In genomic region chr7:144178380-144179164, GRCh38 we compare ENCODE assay signal across 10 cellular contexts. TPM values are rescaled to one million over a fixed set of nuclear protein-coding genes. Genes with fewer than 3 reads are reported as not detected.
DNase-seq lines count a peak whose midpoint lies in the region; ATAC-seq and TF ChIP-seq lines count a peak whose summit lies in the region.
"Not testable (repeated sequence)": the region's sequence is repeated elsewhere in the genome, so short reads cannot be mapped to it uniquely, and the experiment has no call there.
"Had no signal": no experiment of that assay in that cellular context is flagged by ENCODE, and none has a peak within 500 bp of the region (broad histone marks: within the 10 kb centered on the region; RNA-seq: fewer than 3 reads in every experiment).

No MANE protein-coding gene starts in this region.

- H3K36me3 ChIP-seq in BJ (ENCODE audit: control insufficient read depth, insufficient read depth, low read length); breast epithelium; hepatocyte (replicated peaks; ENCODE audit: insufficient read depth, low read depth): not testable (repeated sequence)

- DNase-seq in BJ (ENCODE audit: low read depth); breast epithelium (ENCODE audit: low spot score in 2 of 2); sciatic nerve (ENCODE audit: low spot score): not testable (repeated sequence)
- DNase-seq in LHCN-M2 (ENCODE audit: low read depth) (peak; percentile 8), T-helper 17 cell (peak in 1 of 3 donors; percentile 5), hepatocyte (ENCODE audit: low spot score) (peak; percentile 13)

- not testable (repeated sequence) for H3K4me2 ChIP-seq in hepatocyte

- H3K27ac Mint-ChIP-seq in T-helper 17 cell, result not testable (repeated sequence)

- not testable (repeated sequence) for H3K27me3 ChIP-seq in BJ (ENCODE audit: control insufficient read depth, insufficient read depth, low read length); breast epithelium; hepatocyte

- not testable (repeated sequence) for H3K4me3 ChIP-seq in BJ (ENCODE audit: low read depth, low read length); breast epithelium; hepatocyte

- H3K79me2 ChIP-seq in hepatocyte, result not testable (repeated sequence)

- not testable (repeated sequence) for H2AFZ ChIP-seq in hepatocyte

- WGBS in hepatocyte (ENCODE audit: low lambda C conversion rate, missing lambda C conversion rate), result 63% methylated on average over 10 of the region's 10 CpGs

- not testable (repeated sequence) for H3K4me3 Mint-ChIP-seq in T-helper 17 cell

- H3K4me1 ChIP-seq in breast epithelium; hepatocyte (ENCODE audit: insufficient read depth): not testable (repeated sequence)

- H3K27ac ChIP-seq in breast epithelium, hepatocyte: not testable (repeated sequence)

- TF ChIP-seq CTCF in BJ (IDR thresholded peaks at IDR 0.05; ENCODE audit: insufficient read depth, low read depth, low read length), result peak; percentile 29; the same call in 1 of the 2 replicates
- TF ChIP-seq CTCF in breast epithelium (IDR thresholded peaks at IDR 0.05), result peak in 2 of 3 donors; percentile 41 to 61
- peak; percentile 48 for TF ChIP-seq CTCF in hepatocyte (IDR thresholded peaks at IDR 0.05; ENCODE audit: poor library complexity)

- not testable (repeated sequence) for TF ChIP-seq POLR2A in breast epithelium (IDR thresholded peaks at IDR 0.05)

- POLR2A ChIA-PET in BJ (lab: Charles Lee), result not testable (repeated sequence)

- not testable (repeated sequence) for H4K20me1 ChIP-seq in hepatocyte (ENCODE audit: insufficient read depth, poor library complexity, severe bottlenecking)

- ATAC-seq in GM18873 (IDR thresholded peaks at IDR 0.05; ENCODE audit: low FRiP score, unreplicated experiment) (peak; percentile 96), HG02678 (IDR thresholded peaks at IDR 0.05; ENCODE audit: unreplicated experiment) (peak; percentile 97), T-helper 17 cell (peak; percentile 92), sciatic nerve (peak; percentile 83)

- not testable (repeated sequence) for H3K36me3 Mint-ChIP-seq in T-helper 17 cell (ENCODE audit: low read depth)

- CTCF ChIA-PET in BJ (lab: Yijun Ruan, JAX), result interaction anchor here (0.9 to 1.3 kb wide), 2 partner anchors 34 to 213 kb away, joined by 3 to 10 read pairs; no protein-coding TSS in a partner anchor

- not testable (repeated sequence) for H3K9me3 ChIP-seq in T-helper 17 cell (ENCODE audit: control insufficient read depth, low read length, poor library complexity, severe bottlenecking); breast epithelium; hepatocyte (ENCODE audit: low read depth)

- H3K27me3 Mint-ChIP-seq in T-helper 17 cell, result peaks cover 16% of the 10 kb centered on the region

- H3K4me1 Mint-ChIP-seq in T-helper 17 cell, result not testable (repeated sequence)

- intact Hi-C loops in breast epithelium (cut with DNase I; ENCODE audit: low total_unique reads); sciatic nerve (cut with DNase I): not testable (repeated sequence)

- not testable (repeated sequence) for H3K9me2 ChIP-seq in hepatocyte (replicated peaks; ENCODE audit: insufficient read depth)

RNA-seq across cellular contexts. Expression of gene CTAGE4, which starts 4.7 kb away (rescaled TPM):
- polyA plus RNA-seq in BJ (2011; rRNA removed) (0.91 and 0.98 TPM in 2 replicates), hepatocyte (2.2 and 2.3 TPM in 2 replicates)
- polyA minus RNA-seq in BJ (2011; rRNA and poly(A)+ RNA removed), result 0.31 and 0.62 TPM in 2 replicates
- total RNA-seq in LHCN-M2 (2014; rRNA removed) (0.06 TPM in 1 of 2 replicates, not detected in the other), T-helper 17 cell (under 1 TPM in 1 of 2 donors, not detected in 1; 0.32 TPM), breast epithelium (10 to 100 TPM in 1 of 3 donors, 1 to 10 TPM in 1, under 1 TPM in 1; 0.80 to 31.5 (median 8.8) TPM), hepatocyte (5.5 and 5.8 TPM in 2 replicates), sciatic nerve (2.3 TPM)
- polyA plus RNA-seq in LHCN-M2 (2012), result 0.06 TPM

RNA-seq across cellular contexts. Expression of gene ARHGEF35, which starts 17.1 kb away (rescaled TPM):
- polyA plus RNA-seq in BJ (2011; rRNA removed), result 0.37 and 0.91 TPM in 2 replicates
- 0.28 and 0.51 TPM in 2 replicates for polyA minus RNA-seq in BJ (2011; rRNA and poly(A)+ RNA removed)
- total RNA-seq in LHCN-M2 (2014; rRNA removed), result 0.13 and 0.46 TPM in 2 replicates
- 1.7 TPM for polyA plus RNA-seq in LHCN-M2 (2012)
- total RNA-seq in T-helper 17 cell, result 1 to 10 TPM in 1 of 2 donors, not detected in 1; 2.2 TPM
- 10 to 100 TPM in 2 of 3 donors, 1 to 10 TPM in 1; 4.3 to 31.8 (median 15.4) TPM for total RNA-seq in breast epithelium
- 14.5 and 17.1 TPM in 2 replicates for total RNA-seq in hepatocyte
- 16.4 and 19.3 TPM in 2 replicates for polyA plus RNA-seq in hepatocyte
- total RNA-seq in sciatic nerve, result 5.3 TPM

RNA-seq across cellular contexts. Expression of gene OR2A14, which starts 55.6 kb away (rescaled TPM):
- polyA plus RNA-seq in BJ (2011; rRNA removed) (not detected in 2 replicates), hepatocyte (not detected in 2 replicates)
- polyA minus RNA-seq in BJ (2011; rRNA and poly(A)+ RNA removed), result not detected in 2 replicates
- total RNA-seq in LHCN-M2 (2014; rRNA removed) (not detected in 2 replicates), T-helper 17 cell (not detected), breast epithelium (not detected), hepatocyte (0.27 TPM in 1 of 2 replicates, not detected in the other), sciatic nerve (not detected)
- polyA plus RNA-seq in LHCN-M2 (2012), result not detected
- total RNA-seq: activated CD8-positive, alpha-beta memory T cell treated with anti-CD3 and anti-CD28 coated beads for 36 hours; urinary bladder had no signal
- polyA plus RNA-seq: urinary bladder had no signal
